Comparison of ENCODE assay signal across 33 cellular contexts in the genomic region with DNA sequence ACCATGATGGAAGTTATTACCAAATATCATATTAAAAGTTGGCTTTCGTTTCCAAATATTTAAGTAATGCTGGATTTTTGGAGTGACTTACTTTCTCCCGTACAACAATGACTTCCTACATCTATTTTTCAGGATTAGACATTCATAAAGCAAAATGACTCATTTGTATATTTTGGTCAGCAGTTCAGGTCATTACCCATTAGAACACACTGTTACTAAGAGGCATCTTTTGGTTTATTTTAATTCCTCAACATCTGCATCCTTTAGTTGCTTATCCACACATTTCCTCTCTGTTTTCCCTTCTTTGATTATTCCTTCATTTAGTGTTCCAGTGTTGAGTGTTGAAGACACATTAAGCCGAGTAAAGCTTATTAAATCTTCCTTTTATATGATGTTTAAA.
DNase-seq lines count a peak whose midpoint lies in the region; ATAC-seq and TF ChIP-seq lines count a peak whose summit lies in the region.
"Had no signal": no experiment of that assay in that cellular context is flagged by ENCODE, and none has a peak within 500 bp of the region (broad histone marks: within the 10 kb centered on the region; RNA-seq: fewer than 3 reads in every experiment).

No MANE protein-coding gene starts in this region.

- H3K4me3 Mint-ChIP-seq in CD14-positive monocyte, result no peak overlapping the region
- H3K4me3 Mint-ChIP-seq: activated CD4-positive, alpha-beta memory T cell treated with anti-CD3 and anti-CD28 coated beads for 36 hours; activated T-helper 1 cell treated with anti-CD3 and anti-CD28 coated beads, Interleukin-12 subunit alpha, Interleukin-12 subunit beta, Interleukin-2, Interleukin-4 antibody, amounts not matched to agents 30 ng/mL and 10 ng/mL and 1 ng/mL, durations not matched to agents 14 hours and 24 hours and 36 hours; effector memory CD8-positive, alpha-beta T cell; natural killer cell had no signal

- peaks cover 1 to 19% (median 11%) of the 10 kb centered on the region in 7 donors for H3K9me3 Mint-ChIP-seq in CD14-positive monocyte

- H3K9ac ChIP-seq in mesenchymal stem cell (ENCODE audit: low read length) (no peak overlapping the region), trophoblast cell (ENCODE audit: low read length) (no peak overlapping the region)

- DNase-seq in A172 (ENCODE audit: low spot score) (peak; percentile 26), M059J (ENCODE audit: low read depth) (peak; percentile 65), dermis blood vessel endothelial cell (peak; percentile 10), mesenchymal stem cell (peak; percentile 50), trophoblast cell (no peak), CD14-positive monocyte (ENCODE audit: low spot score) (no peak), NCI-H2196 (lab: John Stamatoyannopoulos, UW; ENCODE audit: unreplicated experiment) (no peak)
- DNase-seq: activated CD4-positive, alpha-beta memory T cell treated with anti-CD3 and anti-CD28 coated beads for 36 hours; activated CD4-positive, alpha-beta T cell treated with anti-CD3 and anti-CD28 coated beads for 1 hour; activated CD8-positive, alpha-beta memory T cell treated with anti-CD3 and anti-CD28 coated beads, Interleukin-2, amount 50 U/mL, for 4 hours; activated naive CD4-positive, alpha-beta T cell treated with anti-CD3 and anti-CD28 coated beads, Interleukin-2, amount 50 U/mL, for 16 hours; amygdala; colonic mucosa; DMS79 treated with DMSO at 0.1 percent for 48 hours; effector memory CD8-positive, alpha-beta T cell; erythroblast; gastrocnemius medialis; H7; lower lobe of right lung; natural killer cell; NCI-H1436; NCI-H2081; NCI-H2227 treated with DMSO at 0.1 percent for 48 hours; NCI-H526; SHP77; stimulated activated naive CD4-positive, alpha-beta T cell treated with Interleukin-2 at 50 U/mL for 16 hours; T-helper 2 cell; uterus had no signal

- no peak overlapping the region for H4K8ac ChIP-seq in mesenchymal stem cell (ENCODE audit: low read length)
- H4K8ac ChIP-seq in trophoblast cell (ENCODE audit: low read depth, low read length), result no peak overlapping the region

- no peak overlapping the region for H3K4me2 ChIP-seq in mesenchymal stem cell (ENCODE audit: low read length, poor library complexity, severe bottlenecking)
- no peak overlapping the region for H3K4me2 ChIP-seq in trophoblast cell (ENCODE audit: low read length)

- H3K14ac ChIP-seq in mesenchymal stem cell (ENCODE audit: low read length in 2 of 2), result no peak overlapping the region
- H3K14ac ChIP-seq in trophoblast cell (ENCODE audit: low read length), result no peak overlapping the region

- H3K36me3 ChIP-seq in mesenchymal stem cell (ENCODE audit: control insufficient read depth in 1 of 2, insufficient read depth in 2 of 2, low read depth in 1 of 2, low read length in 2 of 2) (no peaks in the 10 kb centered on the region), trophoblast cell (ENCODE audit: control insufficient read depth in 1 of 2, insufficient read depth in 2 of 2, low read length in 2 of 2) (no peaks in the 10 kb centered on the region)
- H3K36me3 ChIP-seq: colonic mucosa, gastrocnemius medialis, lower lobe of right lung, thoracic aorta, uterus had no signal

- no peak overlapping the region for H2BK5ac ChIP-seq in mesenchymal stem cell (ENCODE audit: low read depth, low read length, poor library complexity, severe bottlenecking)
- H2BK5ac ChIP-seq in trophoblast cell (ENCODE audit: low read depth, low read length, poor library complexity), result no peak overlapping the region

- no peak for TF ChIP-seq CTCF in CD14-positive monocyte (IDR thresholded peaks at IDR 0.05)

- H3K18ac ChIP-seq in mesenchymal stem cell (ENCODE audit: low read depth in 1 of 2, low read length in 2 of 2), result no peak overlapping the region
- no peak overlapping the region for H3K18ac ChIP-seq in trophoblast cell (ENCODE audit: low read length)

- H4K91ac ChIP-seq in mesenchymal stem cell (ENCODE audit: low read length) (no peak overlapping the region), trophoblast cell (ENCODE audit: low read depth, low read length) (no peak overlapping the region)

- no peaks in the 10 kb centered on the region for H3K79me2 ChIP-seq in trophoblast cell (ENCODE audit: control insufficient read depth, insufficient read depth, low read length, poor library complexity)

- no peaks in the 10 kb centered on the region for H3K4me1 ChIP-seq in mesenchymal stem cell (ENCODE audit: control insufficient read depth, insufficient read depth, low read depth, low read length)
- no peaks in the 10 kb centered on the region for H3K4me1 ChIP-seq in trophoblast cell (ENCODE audit: control insufficient read depth in 1 of 2, insufficient read depth in 2 of 2, low read length in 2 of 2)
- H3K4me1 ChIP-seq: colonic mucosa, gastrocnemius medialis, lower lobe of right lung, uterus had no signal

- H2BK12ac ChIP-seq in mesenchymal stem cell (ENCODE audit: low read length in 2 of 2) (no peak overlapping the region), trophoblast cell (ENCODE audit: low read length) (no peak overlapping the region)

- no peak overlapping the region for H2BK15ac ChIP-seq in mesenchymal stem cell (ENCODE audit: low read depth, poor library complexity, severe bottlenecking)

- no peaks in the 10 kb centered on the region for H3K79me1 ChIP-seq in mesenchymal stem cell (replicated peaks; ENCODE audit: low read length, poor library complexity, severe bottlenecking)
- no peaks in the 10 kb centered on the region for H3K79me1 ChIP-seq in trophoblast cell (ENCODE audit: low read length)

- H2AK5ac ChIP-seq in mesenchymal stem cell (ENCODE audit: low read length, severe bottlenecking), result no peak overlapping the region
- no peak overlapping the region for H2AK5ac ChIP-seq in trophoblast cell (ENCODE audit: low read length)

- H2BK120ac ChIP-seq in mesenchymal stem cell (ENCODE audit: low read depth, low read length) (no peak overlapping the region), trophoblast cell (ENCODE audit: insufficient read depth, low read length, poor library complexity) (no peak overlapping the region)

- intact Hi-C loops in CD14-positive monocyte (cut with micrococcal nuclease), result no loop called here

- H3K36me3 Mint-ChIP-seq in CD14-positive monocyte, result no peaks in the 10 kb centered on the region
- H3K36me3 Mint-ChIP-seq: activated CD4-positive, alpha-beta memory T cell treated with anti-CD3 and anti-CD28 coated beads for 36 hours had no signal

- H3K4me1 Mint-ChIP-seq in CD14-positive monocyte, result no peaks in the 10 kb centered on the region
- H3K4me1 Mint-ChIP-seq: natural killer cell had no signal

- ATAC-seq in HG03095 (IDR thresholded peaks at IDR 0.05; ENCODE audit: unreplicated experiment), result no peak
- ATAC-seq: effector memory CD8-positive, alpha-beta T cell; gastrocnemius medialis; lower lobe of right lung; natural killer cell; Panc1 had no signal

- H3K27ac ChIP-seq in mesenchymal stem cell (ENCODE audit: low read length, poor library complexity, severe bottlenecking), result no peak overlapping the region
- no peak overlapping the region for H3K27ac ChIP-seq in trophoblast cell (ENCODE audit: low read depth, low read length)
- H3K27ac ChIP-seq: colonic mucosa, gastrocnemius medialis, lower lobe of right lung, skin epidermis, uterus had no signal

- H3K27ac Mint-ChIP-seq in CD14-positive monocyte, result no peak overlapping the region
- H3K27ac Mint-ChIP-seq: activated CD4-positive, alpha-beta memory T cell treated with anti-CD3 and anti-CD28 coated beads for 36 hours; activated T-helper 1 cell treated with anti-CD3 and anti-CD28 coated beads, Interleukin-12 subunit alpha, Interleukin-12 subunit beta, Interleukin-2, Interleukin-4 antibody, amounts not matched to agents 30 ng/mL and 10 ng/mL and 1 ng/mL, durations not matched to agents 14 hours and 24 hours and 36 hours; effector memory CD8-positive, alpha-beta T cell; natural killer cell had no signal

- no peak overlapping the region for H3K23ac ChIP-seq in mesenchymal stem cell (ENCODE audit: low read length in 2 of 2)
- no peak overlapping the region for H3K23ac ChIP-seq in trophoblast cell (ENCODE audit: low read length)

- H3K4ac ChIP-seq in mesenchymal stem cell (ENCODE audit: low read depth in 1 of 2, low read length in 2 of 2) (no peak overlapping the region), trophoblast cell (ENCODE audit: low read depth, low read length) (no peak overlapping the region)

- H3K9me3 ChIP-seq in mesenchymal stem cell (ENCODE audit: control insufficient read depth, low read length), result no peaks in the 10 kb centered on the region
- no peaks in the 10 kb centered on the region for H3K9me3 ChIP-seq in trophoblast cell (ENCODE audit: insufficient read depth, low read depth, low read length)
- H3K9me3 ChIP-seq: colonic mucosa, gastrocnemius medialis, lower lobe of right lung, thoracic aorta, uterus had no signal

- 40% methylated on average over 1 of the region's 3 CpGs for WGBS in mesenchymal stem cell
- no CpG with 5 or more reads among the region's 3 CpGs for WGBS in trophoblast cell (ENCODE audit: extremely low coverage, insufficient coverage, insufficient read length)

- H4K12ac ChIP-seq in trophoblast cell (ENCODE audit: low read depth, low read length), result no peak overlapping the region

- no peaks in the 10 kb centered on the region for H3K27me3 ChIP-seq in mesenchymal stem cell (ENCODE audit: control insufficient read depth in 1 of 2, insufficient read depth in 1 of 2, low read length in 2 of 2)
- no peaks in the 10 kb centered on the region for H3K27me3 ChIP-seq in trophoblast cell (ENCODE audit: insufficient read depth, low read length)
- H3K27me3 ChIP-seq: colonic mucosa, gastrocnemius medialis, uterus had no signal

- no peaks in the 10 kb centered on the region for H3K27me3 Mint-ChIP-seq in CD14-positive monocyte (ENCODE audit: low read depth in 3 of 3)
- H3K27me3 Mint-ChIP-seq: activated CD4-positive, alpha-beta memory T cell treated with anti-CD3 and anti-CD28 coated beads for 36 hours; effector memory CD8-positive, alpha-beta T cell had no signal

- H2AFZ ChIP-seq in mesenchymal stem cell (ENCODE audit: low read depth, low read length) (no peak overlapping the region), trophoblast cell (ENCODE audit: insufficient read depth, low read length, poor library complexity) (no peak overlapping the region)

- H3K4me3 ChIP-seq in mesenchymal stem cell (ENCODE audit: insufficient read depth in 1 of 2, low read depth in 1 of 2, low read length in 2 of 2) (no peak overlapping the region), trophoblast cell (ENCODE audit: low read depth, low read length) (no peak overlapping the region)
- H3K4me3 ChIP-seq: colonic mucosa, gastrocnemius medialis, lower lobe of right lung, skin epidermis, thoracic aorta, uterus had no signal

Comparison
In these comparisons a context has a peak if more than half of its experiments do, and no peak if none do; other contexts are left out.
1. DNase-seq: peak in A172 (single experiment), M059J (single experiment), dermis blood vessel endothelial cell (single experiment) and mesenchymal stem cell (single experiment); none in trophoblast cell (0 of 2), CD14-positive monocyte (single experiment) and NCI-H2196 (single experiment).